In the genomic region with DNA sequence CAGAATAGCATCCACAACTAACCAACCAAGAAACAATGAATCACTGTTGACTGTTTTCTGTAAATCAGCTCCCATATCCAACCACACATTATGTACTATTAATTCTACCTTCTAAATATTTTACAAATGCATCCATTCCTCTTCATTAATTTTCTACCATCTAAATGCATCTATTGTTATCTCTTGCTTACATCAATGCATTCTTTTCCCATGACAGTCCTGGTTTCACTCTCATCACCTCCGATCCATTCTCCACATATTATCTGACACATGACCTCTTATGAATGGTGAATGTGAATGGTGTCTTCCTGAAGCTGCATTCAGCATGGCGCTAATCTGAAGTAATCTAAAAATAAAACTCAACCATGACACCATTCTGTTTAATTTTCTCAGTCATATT, we compare ENCODE assay signal across 19 cellular contexts.
"Had no signal": no experiment of that assay in that cellular context is flagged by ENCODE, and none has a peak within 500 bp of the region (broad histone marks: within the 10 kb centered on the region; RNA-seq: fewer than 3 reads in every experiment).

No MANE protein-coding gene starts in this region.

- H3K36me3 ChIP-seq: ascending aorta, tibial artery, vagina had no signal

- H3K9me3 ChIP-seq: ascending aorta, mucosa of descending colon, tibial artery, vagina had no signal

- ATAC-seq: activated T-cell treated with anti-CD3 and anti-CD28 coated beads, Interleukin-2, amount 50 U/mL, for 72 hours; left cardiac atrium; mucosa of descending colon; natural killer cell; right cardiac atrium had no signal

- H3K36me3 Mint-ChIP-seq: activated CD4-positive, alpha-beta memory T cell treated with anti-CD3 and anti-CD28 coated beads for 36 hours; activated naive CD8-positive, alpha-beta T cell treated with anti-CD3 and anti-CD28 coated beads, Interleukin-2, amount 10 ng/mL, durations not matched to agents 7 days and 5 days; natural killer cell had no signal

- H3K9me3 Mint-ChIP-seq: activated CD4-positive, alpha-beta memory T cell treated with anti-CD3 and anti-CD28 coated beads for 36 hours; activated naive CD8-positive, alpha-beta T cell treated with anti-CD3 and anti-CD28 coated beads, Interleukin-2, amount 10 ng/mL, durations not matched to agents 7 days and 5 days; activated T-cell treated with anti-CD3 and anti-CD28 coated beads, Interleukin-2, amount 50 U/mL, for 72 hours had no signal

- H3K27me3 Mint-ChIP-seq: activated CD4-positive, alpha-beta memory T cell treated with anti-CD3 and anti-CD28 coated beads for 36 hours had no signal

- H3K27ac Mint-ChIP-seq: activated CD4-positive, alpha-beta memory T cell treated with anti-CD3 and anti-CD28 coated beads for 36 hours; activated naive CD8-positive, alpha-beta T cell treated with anti-CD3 and anti-CD28 coated beads, Interleukin-2, amount 10 ng/mL, durations not matched to agents 7 days and 5 days; activated T-cell treated with anti-CD3 and anti-CD28 coated beads, Interleukin-2, amount 50 U/mL, for 72 hours; natural killer cell had no signal

- H3K4me3 Mint-ChIP-seq: activated CD4-positive, alpha-beta memory T cell treated with anti-CD3 and anti-CD28 coated beads for 36 hours; activated naive CD8-positive, alpha-beta T cell treated with anti-CD3 and anti-CD28 coated beads, Interleukin-2, amount 10 ng/mL, durations not matched to agents 7 days and 5 days; activated T-cell treated with anti-CD3 and anti-CD28 coated beads, Interleukin-2, amount 50 U/mL, for 72 hours; natural killer cell had no signal

- H3K4me3 ChIP-seq: ascending aorta, coronary artery, lung, mucosa of descending colon, smooth muscle cell, tibial artery, vagina had no signal

- DNase-seq: activated CD4-positive, alpha-beta memory T cell treated with anti-CD3 and anti-CD28 coated beads for 36 hours; activated CD8-positive, alpha-beta memory T cell treated with anti-CD3 and anti-CD28 coated beads, Interleukin-2, amount 50 U/mL, for 4 hours; activated naive CD8-positive, alpha-beta T cell treated with anti-CD3 and anti-CD28 coated beads, Interleukin-2, amount 10 ng/mL, durations not matched to agents 7 days and 5 days; activated T-cell treated with anti-CD3 and anti-CD28 coated beads, Interleukin-2, amount 50 U/mL, for 72 hours; caudate nucleus; effector CD8-positive, alpha-beta T cell; hypothalamus; left cardiac atrium; mucosa of descending colon; natural killer cell; right cardiac atrium; T1000; tibial artery had no signal

- H3K27me3 ChIP-seq: ascending aorta, tibial artery, vagina had no signal

- H3K4me1 Mint-ChIP-seq: activated naive CD8-positive, alpha-beta T cell treated with anti-CD3 and anti-CD28 coated beads, Interleukin-2, amount 10 ng/mL, durations not matched to agents 7 days and 5 days; natural killer cell had no signal

- H3K4me2 ChIP-seq: smooth muscle cell had no signal

- H3K4me1 ChIP-seq: ascending aorta, tibial artery, vagina had no signal

- H3K27ac ChIP-seq: ascending aorta, coronary artery, tibial artery, vagina, VCaP had no signal
